Comparison of ENCODE assay signal across 22 cellular contexts in genomic region chr5:75387806-75388205, GRCh38. TPM values are rescaled to one million over a fixed set of nuclear protein-coding genes. Genes with fewer than 3 reads are reported as not detected.
DNase-seq lines count a peak whose midpoint lies in the region; ATAC-seq, FAIRE-seq and TF ChIP-seq lines count a peak whose summit lies in the region.
"Had no signal": no experiment of that assay in that cellular context is flagged by ENCODE, and none has a peak within 500 bp of the region (broad histone marks: within the 10 kb centered on the region; RNA-seq: fewer than 3 reads in every experiment).

No MANE protein-coding gene starts in this region.

- no peaks in the 10 kb centered on the region for H3K79me2 ChIP-seq in PC-3 (ENCODE audit: low read length)

- CTCF ChIA-PET in PC-3 (lab: Charles Lee) = no interaction called here

- POLR2A ChIA-PET in PC-3 (lab: Charles Lee; ENCODE audit: unreplicated experiment) = no interaction called here

- peaks cover 10% of the 10 kb centered on the region for H3K4me1 Mint-ChIP-seq in progenitor cell of endocrine pancreas (ENCODE audit: low read depth)
- H3K4me1 Mint-ChIP-seq: IgD-negative memory B cell had no signal

- H3K27me3 Mint-ChIP-seq in progenitor cell of endocrine pancreas = no peaks in the 10 kb centered on the region
- H3K27me3 Mint-ChIP-seq: CD4-positive, alpha-beta T cell; IgD-negative memory B cell had no signal

- no peaks in the 10 kb centered on the region; the same call in 1 of the 2 replicates for H3K4me1 ChIP-seq in PC-3 (ENCODE audit: insufficient read depth, low read length)
- H3K4me1 ChIP-seq: BE2C had no signal

- DNase-seq in PC-3 = peak; percentile 31
- peak; percentile 24 for DNase-seq in bronchial epithelial cell (ENCODE audit: low read depth)
- DNase-seq in progenitor cell of endocrine pancreas (ENCODE audit: low spot score, unreplicated experiment) = no peak
- DNase-seq in NCI-H1694 (lab: John Stamatoyannopoulos, UW) = no peak
- DNase-seq in NCI-H1930 (lab: John Stamatoyannopoulos, UW) = no peak
- DNase-seq: ACHN; BE2C; C1 segment of cervical spinal cord; Caco-2; CD4-positive, alpha-beta T cell; GM23248; HCEC 1CT had no signal

- TF ChIP-seq CTCF in PC-3 (conservative IDR thresholded peaks at IDR 0.05; ENCODE audit: low read depth, low read length) (no peak), bronchial epithelial cell (IDR thresholded peaks at IDR 0.05; ENCODE audit: insufficient read depth, low read length, severe bottlenecking) (no peak), progenitor cell of endocrine pancreas (IDR thresholded peaks at IDR 0.05; ENCODE audit: unreplicated experiment) (no peak)

- H3K4me2 ChIP-seq in PC-3 (ENCODE audit: low read length) = no peak overlapping the region

- H3K9me3 Mint-ChIP-seq in progenitor cell of endocrine pancreas (ENCODE audit: low read depth) = no peaks in the 10 kb centered on the region
- H3K9me3 Mint-ChIP-seq: CD4-positive, alpha-beta T cell; IgD-negative memory B cell had no signal

- BruUV-seq in PC-3 (replicated peaks; lab: Mats Ljungman, UMichigan) = no TSS peak

- peak overlapping the region; percentile 20 for H3K27ac Mint-ChIP-seq in progenitor cell of endocrine pancreas
- H3K27ac Mint-ChIP-seq: CD4-positive, alpha-beta T cell had no signal

- no peaks in the 10 kb centered on the region for H4K20me1 ChIP-seq in PC-3 (ENCODE audit: low read length)

- H3K27me3 ChIP-seq in PC-3 (ENCODE audit: low read length) (no peaks in the 10 kb centered on the region), bronchial epithelial cell (ENCODE audit: control insufficient read depth, insufficient read depth, low read length) (no peaks in the 10 kb centered on the region)
- H3K27me3 ChIP-seq: BE2C had no signal

- H3K9ac ChIP-seq in PC-3 (ENCODE audit: low read length) = no peak overlapping the region
- H3K9ac ChIP-seq: GM23248 had no signal

- ATAC-seq in PC-3 = peak; percentile 57
- peak; percentile 48 for ATAC-seq in esophagus mucosa
- ATAC-seq in HG03439 (IDR thresholded peaks at IDR 0.05; ENCODE audit: unreplicated experiment) = no peak

- H3K9me2 ChIP-seq in PC-3 (replicated peaks; ENCODE audit: low read length) = no peaks in the 10 kb centered on the region

- no peak for FAIRE-seq in bronchial epithelial cell (lab: Jason Lieb, UNC)
- FAIRE-seq: A204.1, D721Med, G401.6, GM12892, GM18507, HTR-8/SVneo had no signal

- H3K27ac ChIP-seq in PC-3 (ENCODE audit: low read length) = no peak overlapping the region
- H3K27ac ChIP-seq: GM23248, HL-60 had no signal

- intact Hi-C loops in PC-3 (cut with micrococcal nuclease) = no loop called here

- H3F3A ChIP-seq in PC-3 (ENCODE audit: low read length, unreplicated experiment) = no peaks in the 10 kb centered on the region

- H3K4me3 ChIP-seq in PC-3 (ENCODE audit: low read length) (no peak overlapping the region), bronchial epithelial cell (ENCODE audit: low read depth, low read length) (no peak overlapping the region)
- H3K4me3 ChIP-seq: GM23248 had no signal

- H3K4me3 Mint-ChIP-seq in progenitor cell of endocrine pancreas (ENCODE audit: low read depth) = no peak overlapping the region
- H3K4me3 Mint-ChIP-seq: CD4-positive, alpha-beta T cell had no signal

- H3K36me3 ChIP-seq in PC-3 (ENCODE audit: low read depth, low read length) = no peaks in the 10 kb centered on the region; the same call in 1 of the 2 replicates
- H3K36me3 ChIP-seq in bronchial epithelial cell (ENCODE audit: control insufficient read depth, insufficient read depth, low read length) = peaks cover 2% of the 10 kb centered on the region

- no peaks in the 10 kb centered on the region for H3K9me3 ChIP-seq in PC-3 (ENCODE audit: low read length)
- H3K9me3 ChIP-seq: BE2C, Caco-2 had no signal

- no peak overlapping the region for H2AFZ ChIP-seq in PC-3 (ENCODE audit: low read length)
- H2AFZ ChIP-seq: GM23248 had no signal

- peaks cover 21% of the 10 kb centered on the region for H3K36me3 Mint-ChIP-seq in progenitor cell of endocrine pancreas (ENCODE audit: insufficient read depth)

RNA-seq across cellular contexts. Expression of gene HMGCR, which starts 50.8 kb away (rescaled TPM):
- total RNA-seq in PC-3 (2014; rRNA removed) (19.9 and 22.0 TPM in 2 replicates), bronchial epithelial cell (83.7 and 124 TPM in 2 replicates), esophagus mucosa (114 TPM), progenitor cell of endocrine pancreas (163 and 172 TPM in 2 replicates)

Comparison
In these comparisons a context has a peak if more than half of its experiments do, and no peak if none do; other contexts are left out.
1. DNase-seq: peak in PC-3 (single experiment) and bronchial epithelial cell (single experiment); none in progenitor cell of endocrine pancreas (single experiment), NCI-H1694 (single experiment) and NCI-H1930 (0 of 2).